8 cellular contexts compared by ENCODE assay signal in genomic region chr11:35083181-35084061, GRCh38. TPM values are rescaled to one million over a fixed set of nuclear protein-coding genes. Genes with fewer than 3 reads are reported as not detected.
A peak's percentile ranks its signal among the peaks of the same experiment; 100 is the strongest.
DNase-seq lines count a peak whose midpoint lies in the region; ATAC-seq and TF ChIP-seq lines count a peak whose summit lies in the region.

No MANE protein-coding gene starts in this region.

- DNase-seq in GM13976 (ENCODE audit: low spot score) = peak; percentile 77
- peak; percentile 99 for DNase-seq in NCI-H226
- DNase-seq in activated T-cell treated with anti-CD3 and anti-CD28 coated beads, Interleukin-2, amount 50 U/mL, for 4 hours = peak; percentile 44
- peak; percentile 88 for DNase-seq in fibroblast of pulmonary artery (ENCODE audit: low read depth)
- DNase-seq in pons (ENCODE audit: low spot score) = peak; percentile 74
- DNase-seq in ecto neural progenitor cell (ENCODE audit: low spot score) = no peak

- H3K4me3 Mint-ChIP-seq in activated T-cell treated with anti-CD3 and anti-CD28 coated beads, Interleukin-2, amount 50 U/mL, for 4 hours = peak overlapping the region; percentile 67

- no peaks in the 10 kb centered on the region for H3K27me3 Mint-ChIP-seq in activated T-cell treated with anti-CD3 and anti-CD28 coated beads, Interleukin-2, amount 50 U/mL, for 4 hours (ENCODE audit: low read depth)

- peak; percentile 52 for ATAC-seq in HG02623 (IDR thresholded peaks at IDR 0.05; ENCODE audit: unreplicated experiment)
- ATAC-seq in activated T-cell treated with anti-CD3 and anti-CD28 coated beads, Interleukin-2, amount 50 U/mL, for 4 hours = peak; percentile 82 to 87

- no peak overlapping the region for H3K4me3 ChIP-seq in fibroblast of pulmonary artery (replicated peaks; ENCODE audit: low read depth, low read length)
- H3K4me3 ChIP-seq in urinary bladder (ENCODE audit: low read depth, low read length) = no peak overlapping the region

- peaks cover 92% of the 10 kb centered on the region for H3K4me1 Mint-ChIP-seq in activated T-cell treated with anti-CD3 and anti-CD28 coated beads, Interleukin-2, amount 50 U/mL, for 4 hours (ENCODE audit: low read depth)

- H3K36me3 ChIP-seq in urinary bladder (ENCODE audit: insufficient read depth) = no peaks in the 10 kb centered on the region

- no peaks in the 10 kb centered on the region for H3K9me3 Mint-ChIP-seq in activated T-cell treated with anti-CD3 and anti-CD28 coated beads, Interleukin-2, amount 50 U/mL, for 4 hours

- peaks cover 3% of the 10 kb centered on the region for H3K36me3 Mint-ChIP-seq in activated T-cell treated with anti-CD3 and anti-CD28 coated beads, Interleukin-2, amount 50 U/mL, for 4 hours (ENCODE audit: insufficient read depth)

- no peak for TF ChIP-seq CTCF in GM13976 (IDR thresholded peaks at IDR 0.05; ENCODE audit: borderline replicate concordance, control extremely low read depth, extremely low read depth, insufficient read depth, missing control alignments)
- TF ChIP-seq CTCF in fibroblast of pulmonary artery (IDR thresholded peaks at IDR 0.05; ENCODE audit: low read length, missing control alignments) = no peak

- in situ Hi-C loops in GM13976 (cut with MboI; ENCODE audit: low sequenced_read_pairs, unreplicated experiment) = no loop called here

- H3K27ac ChIP-seq in urinary bladder (ENCODE audit: low read depth) = peak overlapping the region; percentile 41

- WGBS in urinary bladder = 22% methylated on average over 11 of the region's 11 CpGs

- no peaks in the 10 kb centered on the region for H3K4me1 ChIP-seq in urinary bladder (ENCODE audit: insufficient read depth)

RNA-seq across cellular contexts. Expression of gene CD44, which starts 55.5 kb away (rescaled TPM):
- total RNA-seq in activated T-cell treated with anti-CD3 and anti-CD28 coated beads, Interleukin-2, amount 50 U/mL, for 4 hours = 100 to 1,000 TPM; 468 to 781 (median 646) TPM
- 225 TPM for total RNA-seq in urinary bladder
- polyA plus RNA-seq in urinary bladder = 152 TPM
